24 cellular contexts compared by ENCODE assay signal in genomic region chr10:72847681-72848080, GRCh38. TPM values are rescaled to one million over a fixed set of nuclear protein-coding genes. Genes with fewer than 3 reads are reported as not detected.
DNase-seq lines count a peak whose midpoint lies in the region; ATAC-seq and TF ChIP-seq lines count a peak whose summit lies in the region.
"Had no signal": no experiment of that assay in that cellular context is flagged by ENCODE, and none has a peak within 500 bp of the region (broad histone marks: within the 10 kb centered on the region; RNA-seq: fewer than 3 reads in every experiment).

No MANE protein-coding gene starts in this region.

- CTCF ChIA-PET in PC-3 (lab: Charles Lee): no interaction called here
- CTCF ChIA-PET in activated CD4-positive, alpha-beta memory T cell treated with anti-CD3 and anti-CD28 coated beads, Interleukin-2, amount 10 ng/mL, durations not matched to agents 7 days and 5 days (lab: Charles Lee): no interaction called here

- H3K9me3 ChIP-seq in PC-3 (ENCODE audit: low read length): 0 out of 2 replicates have a peak, but pooled peaks cover 12% of the 10 kb centered on the region
- H3K9me3 ChIP-seq: tibial artery had no signal

- no peak overlapping the region for H3K27ac ChIP-seq in PC-3 (ENCODE audit: low read length)
- H3K27ac ChIP-seq: heart left ventricle, tibial artery had no signal

- no peaks in the 10 kb centered on the region for H3K27me3 Mint-ChIP-seq in natural killer cell (ENCODE audit: low read depth in 2 of 2)
- no peaks in the 10 kb centered on the region for H3K27me3 Mint-ChIP-seq in natural killer cell treated with Interleukin-12 subunit alpha and Interleukin-12 subunit beta and Interleukin-15 and Interleukin-18, amount 100 ng/mL, for 72 hours
- no peaks in the 10 kb centered on the region for H3K27me3 Mint-ChIP-seq in activated CD4-positive, alpha-beta memory T cell treated with anti-CD3 and anti-CD28 coated beads, Interleukin-2, amount 10 ng/mL, durations not matched to agents 7 days and 5 days
- no peaks in the 10 kb centered on the region for H3K27me3 Mint-ChIP-seq in activated naive CD8-positive, alpha-beta T cell treated with anti-CD3 and anti-CD28 coated beads for 36 hours
- H3K27me3 Mint-ChIP-seq: CD4-positive, alpha-beta memory T cell; central memory CD8-positive, alpha-beta T cell; stimulated activated naive B cell treated with anti-CD40 and anti-IgM and Interleukin-4, amounts not matched to agents 10 μg/mL and 1 μg/mL and 100 μg/mL, for 72 hours had no signal

- H3K9me3 Mint-ChIP-seq in natural killer cell: no peaks in the 10 kb centered on the region
- H3K9me3 Mint-ChIP-seq in natural killer cell treated with Interleukin-12 subunit alpha and Interleukin-12 subunit beta and Interleukin-15 and Interleukin-18, amount 100 ng/mL, for 72 hours: no peaks in the 10 kb centered on the region
- peaks cover 6% of the 10 kb centered on the region for H3K9me3 Mint-ChIP-seq in activated CD4-positive, alpha-beta memory T cell treated with anti-CD3 and anti-CD28 coated beads, Interleukin-2, amount 10 ng/mL, durations not matched to agents 7 days and 5 days
- peaks cover 4% of the 10 kb centered on the region for H3K9me3 Mint-ChIP-seq in activated naive CD8-positive, alpha-beta T cell treated with anti-CD3 and anti-CD28 coated beads for 36 hours
- H3K9me3 Mint-ChIP-seq: central memory CD8-positive, alpha-beta T cell had no signal

- H3K36me3 ChIP-seq in PC-3 (ENCODE audit: low read depth, low read length): no peaks in the 10 kb centered on the region; the same call in 1 of the 2 replicates
- H3K36me3 ChIP-seq: heart left ventricle, tibial artery had no signal

- no peak overlapping the region for H3K4me2 ChIP-seq in PC-3 (ENCODE audit: low read length)

- no peaks in the 10 kb centered on the region for H3K4me1 Mint-ChIP-seq in natural killer cell
- no peaks in the 10 kb centered on the region for H3K4me1 Mint-ChIP-seq in natural killer cell treated with Interleukin-12 subunit alpha and Interleukin-12 subunit beta and Interleukin-15 and Interleukin-18, amount 100 ng/mL, for 72 hours (ENCODE audit: low read depth in 2 of 2)
- no peaks in the 10 kb centered on the region for H3K4me1 Mint-ChIP-seq in activated CD4-positive, alpha-beta memory T cell treated with anti-CD3 and anti-CD28 coated beads, Interleukin-2, amount 10 ng/mL, durations not matched to agents 7 days and 5 days
- peaks cover 2% of the 10 kb centered on the region for H3K4me1 Mint-ChIP-seq in activated naive CD8-positive, alpha-beta T cell treated with anti-CD3 and anti-CD28 coated beads for 36 hours
- H3K4me1 Mint-ChIP-seq: CD4-positive, alpha-beta memory T cell; central memory CD8-positive, alpha-beta T cell; neural crest cell; stimulated activated naive B cell treated with anti-CD40 and anti-IgM and Interleukin-4, amounts not matched to agents 10 μg/mL and 1 μg/mL and 100 μg/mL, for 72 hours had no signal

- ATAC-seq in natural killer cell (peak in 2 of 3 donors; percentile 18 to 64), PC-3 (peak; percentile 41), HG03521 (IDR thresholded peaks at IDR 0.05; ENCODE audit: unreplicated experiment) (no peak)
- no peak for ATAC-seq in natural killer cell treated with Interleukin-12 subunit alpha and Interleukin-12 subunit beta and Interleukin-15 and Interleukin-18, amount 100 ng/mL, for 72 hours
- ATAC-seq: SK-N-SH treated with all-trans-retinoic acid at 6 μM for 48 hours; stimulated activated naive B cell treated with anti-CD40 and anti-IgM and Interleukin-4, amounts not matched to agents 10 μg/mL and 1 μg/mL and 100 μg/mL, for 72 hours had no signal

- no peak overlapping the region for H3K4me3 Mint-ChIP-seq in natural killer cell
- no peak overlapping the region for H3K4me3 Mint-ChIP-seq in natural killer cell treated with Interleukin-12 subunit alpha and Interleukin-12 subunit beta and Interleukin-15 and Interleukin-18, amount 100 ng/mL, for 72 hours
- H3K4me3 Mint-ChIP-seq in activated CD4-positive, alpha-beta memory T cell treated with anti-CD3 and anti-CD28 coated beads, Interleukin-2, amount 10 ng/mL, durations not matched to agents 7 days and 5 days: no peak overlapping the region
- no peak overlapping the region for H3K4me3 Mint-ChIP-seq in activated naive CD8-positive, alpha-beta T cell treated with anti-CD3 and anti-CD28 coated beads for 36 hours
- H3K4me3 Mint-ChIP-seq: CD4-positive, alpha-beta memory T cell; central memory CD8-positive, alpha-beta T cell; neural crest cell; stimulated activated naive B cell treated with anti-CD40 and anti-IgM and Interleukin-4, amounts not matched to agents 10 μg/mL and 1 μg/mL and 100 μg/mL, for 72 hours had no signal

- no TSS peak for BruUV-seq in PC-3 (replicated peaks; lab: Mats Ljungman, UMichigan)

- no peak overlapping the region for H3K27ac Mint-ChIP-seq in natural killer cell
- no peak overlapping the region for H3K27ac Mint-ChIP-seq in natural killer cell treated with Interleukin-12 subunit alpha and Interleukin-12 subunit beta and Interleukin-15 and Interleukin-18, amount 100 ng/mL, for 72 hours
- H3K27ac Mint-ChIP-seq in activated CD4-positive, alpha-beta memory T cell treated with anti-CD3 and anti-CD28 coated beads, Interleukin-2, amount 10 ng/mL, durations not matched to agents 7 days and 5 days: no peak overlapping the region
- H3K27ac Mint-ChIP-seq in activated naive CD8-positive, alpha-beta T cell treated with anti-CD3 and anti-CD28 coated beads for 36 hours: no peak overlapping the region
- H3K27ac Mint-ChIP-seq: CD4-positive, alpha-beta memory T cell; stimulated activated naive B cell treated with anti-CD40 and anti-IgM and Interleukin-4, amounts not matched to agents 10 μg/mL and 1 μg/mL and 100 μg/mL, for 72 hours had no signal

- intact Hi-C loops in natural killer cell (cut with micrococcal nuclease) (no loop called here), PC-3 (cut with micrococcal nuclease) (loop anchor here (2.0 kb wide), 2 partner anchors 27 to 213 kb away; no protein-coding TSS in a partner anchor)

- H3K27me3 ChIP-seq in PC-3 (ENCODE audit: low read length): no peaks in the 10 kb centered on the region
- H3K27me3 ChIP-seq: heart left ventricle, tibial artery had no signal

- H3K9ac ChIP-seq in PC-3 (ENCODE audit: low read length): no peak overlapping the region

- H3K4me1 ChIP-seq in PC-3 (ENCODE audit: insufficient read depth, low read length): peaks cover 25% of the 10 kb centered on the region
- H3K4me1 ChIP-seq: tibial artery had no signal

- H3K4me3 ChIP-seq in PC-3 (ENCODE audit: low read length): no peak overlapping the region
- H3K4me3 ChIP-seq: heart left ventricle, tibial artery had no signal

- POLR2A ChIA-PET in PC-3 (lab: Charles Lee; ENCODE audit: unreplicated experiment): no interaction called here
- POLR2A ChIA-PET in activated CD4-positive, alpha-beta memory T cell treated with anti-CD3 and anti-CD28 coated beads, Interleukin-2, amount 10 ng/mL, durations not matched to agents 7 days and 5 days (lab: Charles Lee): no interaction called here

- H3K9me2 ChIP-seq in PC-3 (replicated peaks; ENCODE audit: low read length): 0 out of 2 replicates have a peak, but pooled peaks cover 8% of the 10 kb centered on the region

- no peak for DNase-seq in natural killer cell
- no peak for DNase-seq in natural killer cell treated with Interleukin-12 subunit alpha and Interleukin-12 subunit beta and Interleukin-15 and Interleukin-18, amount 100 ng/mL, for 72 hours (ENCODE audit: low spot score)
- DNase-seq in PC-3: peak; percentile 87
- DNase-seq in iris pigment epithelial cell (ENCODE audit: low read depth): peak; percentile 41
- no peak for DNase-seq in activated CD4-positive, alpha-beta memory T cell treated with anti-CD3 and anti-CD28 coated beads, Interleukin-2, amount 10 ng/mL, durations not matched to agents 7 days and 5 days
- DNase-seq in AG08395 (ENCODE audit: low spot score): no peak
- DNase-seq in activated naive CD8-positive, alpha-beta T cell treated with anti-CD3 and anti-CD28 coated beads for 36 hours: no peak
- DNase-seq: ACHN; activated CD4-positive, alpha-beta T cell treated with anti-CD3 and anti-CD28 coated beads for 48 hours; amygdala; CD4-positive, alpha-beta memory T cell; DMS79 treated with DMSO at 0.1 percent for 48 hours; heart left ventricle; mesendoderm; NCI-H1048; NCI-H524 treated with DMSO at 0.1 percent for 48 hours; retina; stimulated activated naive B cell treated with anti-CD40 and anti-IgM and Interleukin-4, amounts not matched to agents 10 μg/mL and 1 μg/mL and 100 μg/mL, for 72 hours; T1000; tibial artery had no signal

- H3K36me3 Mint-ChIP-seq in natural killer cell: no peaks in the 10 kb centered on the region
- no peaks in the 10 kb centered on the region for H3K36me3 Mint-ChIP-seq in natural killer cell treated with Interleukin-12 subunit alpha and Interleukin-12 subunit beta and Interleukin-15 and Interleukin-18, amount 100 ng/mL, for 72 hours
- peaks cover 2% of the 10 kb centered on the region for H3K36me3 Mint-ChIP-seq in activated CD4-positive, alpha-beta memory T cell treated with anti-CD3 and anti-CD28 coated beads, Interleukin-2, amount 10 ng/mL, durations not matched to agents 7 days and 5 days (ENCODE audit: low read depth)
- peaks cover 8% of the 10 kb centered on the region for H3K36me3 Mint-ChIP-seq in activated naive CD8-positive, alpha-beta T cell treated with anti-CD3 and anti-CD28 coated beads for 36 hours

- no peaks in the 10 kb centered on the region for H4K20me1 ChIP-seq in PC-3 (ENCODE audit: low read length)

- TF ChIP-seq CTCF in natural killer cell (IDR thresholded peaks at IDR 0.05) (no peak), PC-3 (conservative IDR thresholded peaks at IDR 0.05; ENCODE audit: low read depth, low read length) (no peak)

- no peak overlapping the region for H2AFZ ChIP-seq in PC-3 (ENCODE audit: low read length)

- H3F3A ChIP-seq in PC-3 (ENCODE audit: low read length, unreplicated experiment): no peaks in the 10 kb centered on the region

- no peaks in the 10 kb centered on the region for H3K79me2 ChIP-seq in PC-3 (ENCODE audit: low read length)

RNA-seq across cellular contexts. Expression of gene OIT3, which starts 45.9 kb away (rescaled TPM):
- total RNA-seq in natural killer cell (not detected), PC-3 (2014; rRNA removed) (not detected in 2 replicates)
- not detected for total RNA-seq in natural killer cell treated with Interleukin-12 subunit alpha and Interleukin-12 subunit beta and Interleukin-15 and Interleukin-18, amount 100 ng/mL, for 72 hours
- total RNA-seq in activated CD4-positive, alpha-beta memory T cell treated with anti-CD3 and anti-CD28 coated beads, Interleukin-2, amount 10 ng/mL, durations not matched to agents 7 days and 5 days: not detected
- total RNA-seq in activated naive CD8-positive, alpha-beta T cell treated with anti-CD3 and anti-CD28 coated beads for 36 hours: not detected

Comparison
In these comparisons a context has a peak if more than half of its experiments do, and no peak if none do; other contexts are left out.
1. ATAC-seq: peak in natural killer cell (2 of 3) and PC-3 (single experiment); none in natural killer cell treated with Interleukin-12 subunit alpha and Interleukin-12 subunit beta and Interleukin-15 and Interleukin-18, amount 100 ng/mL, for 72 hours (0 of 2) and HG03521 (single experiment).
2. DNase-seq: peak in PC-3 (single experiment) and iris pigment epithelial cell (single experiment); none in natural killer cell (single experiment), natural killer cell treated with Interleukin-12 subunit alpha and Interleukin-12 subunit beta and Interleukin-15 and Interleukin-18, amount 100 ng/mL, for 72 hours (single experiment), activated CD4-positive, alpha-beta memory T cell treated with anti-CD3 and anti-CD28 coated beads, Interleukin-2, amount 10 ng/mL, durations not matched to agents 7 days and 5 days (single experiment), AG08395 (single experiment) and activated naive CD8-positive, alpha-beta T cell treated with anti-CD3 and anti-CD28 coated beads for 36 hours (single experiment).